Comparison of ENCODE assay signal across 8 cellular contexts in the genomic region with DNA sequence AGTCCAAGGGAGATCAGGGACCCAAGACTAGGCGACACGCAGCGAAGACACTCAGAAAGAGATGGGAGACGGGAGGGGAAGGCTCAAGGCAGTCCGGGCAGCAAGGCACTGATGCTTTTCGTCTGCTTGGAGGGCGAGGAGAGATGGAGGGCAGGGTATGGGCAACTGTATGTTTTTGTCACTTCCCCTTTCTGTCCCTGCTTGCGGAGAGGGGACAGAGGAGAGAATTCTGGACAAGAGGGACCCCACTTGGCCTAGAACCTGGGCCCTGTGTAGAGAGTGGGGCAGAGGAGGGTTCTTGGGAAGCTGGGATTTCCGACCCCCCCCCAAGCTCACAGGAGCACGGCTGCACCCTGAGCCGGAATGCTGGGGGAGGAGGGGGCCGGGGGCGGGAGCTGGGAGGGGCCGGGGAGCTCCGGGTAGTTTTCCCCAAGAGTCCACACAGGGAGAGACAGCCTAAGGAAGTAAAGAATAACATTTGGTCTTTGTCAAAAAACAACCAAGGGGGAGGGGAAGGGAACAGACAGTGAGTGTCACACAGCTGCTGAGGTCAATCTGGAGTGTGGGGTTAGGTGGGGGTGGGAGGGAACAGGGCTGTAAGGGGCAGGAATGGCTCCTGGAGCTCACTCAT. TPM values are rescaled to one million over a fixed set of nuclear protein-coding genes. Genes with fewer than 3 reads are reported as not detected.
DNase-seq lines count a peak whose midpoint lies in the region; ATAC-seq and TF ChIP-seq lines count a peak whose summit lies in the region.

No MANE protein-coding gene starts in this region.

- TF ChIP-seq CTCF in Caco-2 (IDR thresholded peaks at IDR 0.05; ENCODE audit: insufficient read depth in 1 of 2, low read depth in 1 of 2, low read length in 1 of 2, severe bottlenecking in 1 of 2, unreplicated experiment in 1 of 2) (no peak), coronary artery (IDR thresholded peaks at IDR 0.05) (no peak), omental fat pad (IDR thresholded peaks at IDR 0.05) (no peak)

- H3K27ac ChIP-seq in coronary artery = peak overlapping the region in 1 of 2 donors; percentile 98

- BruUV-seq in Caco-2 (replicated peaks; lab: Mats Ljungman, UMichigan) = no TSS peak

- intact Hi-C loops in Caco-2 (cut with micrococcal nuclease; ENCODE audit: unreplicated experiment) = no loop called here

- peak overlapping the region; percentile 93 for H3K27ac Mint-ChIP-seq in Caco-2 (ENCODE audit: unreplicated experiment)
- H3K27ac Mint-ChIP-seq in natural killer cell treated with Interleukin-12 subunit alpha and Interleukin-12 subunit beta and Interleukin-15 and Interleukin-18, amount 100 ng/mL, for 72 hours = peak overlapping the region; percentile 96 to 97

- H3K4me1 ChIP-seq in Caco-2 = peaks cover 13% of the 10 kb centered on the region

- H3K4me3 Mint-ChIP-seq in Caco-2 (ENCODE audit: unreplicated experiment) = peak overlapping the region; percentile 86
- peak overlapping the region; percentile 98 for H3K4me3 Mint-ChIP-seq in natural killer cell treated with Interleukin-12 subunit alpha and Interleukin-12 subunit beta and Interleukin-15 and Interleukin-18, amount 100 ng/mL, for 72 hours

- H3K9me3 ChIP-seq in Caco-2 = no peaks in the 10 kb centered on the region

- H3K36me3 Mint-ChIP-seq in Caco-2 (ENCODE audit: insufficient read depth, unreplicated experiment) = peaks cover 25% of the 10 kb centered on the region
- H3K36me3 Mint-ChIP-seq in natural killer cell treated with Interleukin-12 subunit alpha and Interleukin-12 subunit beta and Interleukin-15 and Interleukin-18, amount 100 ng/mL, for 72 hours = no peaks in the 10 kb centered on the region

- no peaks in the 10 kb centered on the region for H3K9me3 Mint-ChIP-seq in Caco-2 (ENCODE audit: unreplicated experiment)
- no peaks in the 10 kb centered on the region for H3K9me3 Mint-ChIP-seq in natural killer cell treated with Interleukin-12 subunit alpha and Interleukin-12 subunit beta and Interleukin-15 and Interleukin-18, amount 100 ng/mL, for 72 hours

- CTCF ChIA-PET in Caco-2 (lab: Charles Lee) = interaction anchor here (0.6 to 3.5 kb wide), 10 partner anchors 10 to 141 kb away, joined by 3 to 16 read pairs (median 6); a partner anchor contains a TSS

- DNase-seq in Caco-2 = no peak
- DNase-seq in NOMO-1 (lab: John Stamatoyannopoulos, UW; ENCODE audit: unreplicated experiment in 2 of 2) = peak; percentile 53 to 97
- DNase-seq in coronary artery (ENCODE audit: low spot score) = no peak
- no peak for DNase-seq in natural killer cell treated with Interleukin-12 subunit alpha and Interleukin-12 subunit beta and Interleukin-15 and Interleukin-18, amount 100 ng/mL, for 72 hours (ENCODE audit: low spot score)
- no peak for DNase-seq in activated CD4-positive, CD25-positive, alpha-beta regulatory T cell (lab: John Stamatoyannopoulos, UW)
- no peak for DNase-seq in omental fat pad (ENCODE audit: low spot score)

- peaks cover 9% of the 10 kb centered on the region for H3K4me1 Mint-ChIP-seq in Caco-2 (ENCODE audit: low read depth, unreplicated experiment)
- peaks cover 25 to 29% of the 10 kb centered on the region in 2 donors for H3K4me1 Mint-ChIP-seq in natural killer cell treated with Interleukin-12 subunit alpha and Interleukin-12 subunit beta and Interleukin-15 and Interleukin-18, amount 100 ng/mL, for 72 hours (ENCODE audit: low read depth in 2 of 2)

- H3K36me3 ChIP-seq in Caco-2 (ENCODE audit: control insufficient read depth, insufficient read depth, low read length) = peaks cover 17% of the 10 kb centered on the region

- no peak for ATAC-seq in natural killer cell treated with Interleukin-12 subunit alpha and Interleukin-12 subunit beta and Interleukin-15 and Interleukin-18, amount 100 ng/mL, for 72 hours
- ATAC-seq in HG03457 (IDR thresholded peaks at IDR 0.05; ENCODE audit: unreplicated experiment) = no peak
- ATAC-seq in omental fat pad (ENCODE audit: low FRiP score) = no peak
- ATAC-seq in HG03520 (IDR thresholded peaks at IDR 0.05; ENCODE audit: unreplicated experiment) = no peak

- H3K27me3 Mint-ChIP-seq in Caco-2 (ENCODE audit: insufficient read depth, unreplicated experiment) = no peaks in the 10 kb centered on the region
- peaks cover 0 to 1% of the 10 kb centered on the region in 2 donors for H3K27me3 Mint-ChIP-seq in natural killer cell treated with Interleukin-12 subunit alpha and Interleukin-12 subunit beta and Interleukin-15 and Interleukin-18, amount 100 ng/mL, for 72 hours

- no peaks in the 10 kb centered on the region for H3K27me3 ChIP-seq in Caco-2 (replicated peaks; ENCODE audit: control insufficient read depth, insufficient read depth, low read length)

- POLR2A ChIA-PET in Caco-2 (lab: Charles Lee) = interaction anchor here (0.5 to 3.6 kb wide), 8 partner anchors 13 to 268 kb away, joined by 3 to 60 read pairs (median 17); a partner anchor contains a TSS

- peak overlapping the region; percentile 74 for H3K4me3 ChIP-seq in Caco-2 (ENCODE audit: low read depth, low read length)
- H3K4me3 ChIP-seq in coronary artery = peak overlapping the region; percentile 98

RNA-seq across cellular contexts. Expression of a gene that starts 1.8 kb away (rescaled TPM):
- total RNA-seq in Caco-2 (2022) (69.5 and 71.4 TPM in 2 replicates), omental fat pad (100 to 1,000 TPM in 1 of 4 donors, 10 to 100 TPM in 3; 51.8 to 108 (median 55.7) TPM)
- 100 to 1,000 TPM; 125 to 150 TPM for total RNA-seq in natural killer cell treated with Interleukin-12 subunit alpha and Interleukin-12 subunit beta and Interleukin-15 and Interleukin-18, amount 100 ng/mL, for 72 hours

RNA-seq across cellular contexts. Expression of a gene that starts 2.0 kb away (rescaled TPM):
- total RNA-seq in Caco-2 (2022) = 1.4 and 1.5 TPM in 2 replicates
- under 1 TPM in 1 of 2 donors, not detected in 1; 0.21 TPM for total RNA-seq in natural killer cell treated with Interleukin-12 subunit alpha and Interleukin-12 subunit beta and Interleukin-15 and Interleukin-18, amount 100 ng/mL, for 72 hours
- total RNA-seq in omental fat pad = under 1 TPM in 1 of 4 donors, not detected in 3; 0.36 TPM

RNA-seq across cellular contexts. Expression of a gene that starts 10.5 kb away (rescaled TPM):
- total RNA-seq in Caco-2 (2022) (1.9 and 2.0 TPM in 2 replicates), omental fat pad (1 to 10 TPM in 3 of 4 donors, not detected in 1; 1.1 to 4.7 (median 1.7) TPM)
- 10 to 100 TPM; 10.1 to 25.2 TPM for total RNA-seq in natural killer cell treated with Interleukin-12 subunit alpha and Interleukin-12 subunit beta and Interleukin-15 and Interleukin-18, amount 100 ng/mL, for 72 hours

RNA-seq across cellular contexts. Expression of a gene that starts 18.0 kb away (rescaled TPM):
- total RNA-seq in Caco-2 (2022) = 10.4 and 12.9 TPM in 2 replicates
- total RNA-seq in natural killer cell treated with Interleukin-12 subunit alpha and Interleukin-12 subunit beta and Interleukin-15 and Interleukin-18, amount 100 ng/mL, for 72 hours = 1 to 10 TPM; 5.4 to 5.6 TPM
- total RNA-seq in omental fat pad = 10 to 100 TPM; 20.6 to 87.2 (median 40.5) TPM

RNA-seq across cellular contexts. Expression of a gene that starts 28.2 kb away (rescaled TPM):
- 24.6 and 24.7 TPM in 2 replicates for total RNA-seq in Caco-2 (2022)
- total RNA-seq in natural killer cell treated with Interleukin-12 subunit alpha and Interleukin-12 subunit beta and Interleukin-15 and Interleukin-18, amount 100 ng/mL, for 72 hours = 10 to 100 TPM; 17.6 to 19.2 TPM
- total RNA-seq in omental fat pad = 1 to 10 TPM; 5.4 to 8.9 (median 7.2) TPM

Comparison
In these comparisons a context has a peak if more than half of its experiments do, and no peak if none do; other contexts are left out.
1. DNase-seq: peak in NOMO-1 (2 of 2); none in Caco-2 (0 of 2), coronary artery (single experiment), natural killer cell treated with Interleukin-12 subunit alpha and Interleukin-12 subunit beta and Interleukin-15 and Interleukin-18, amount 100 ng/mL, for 72 hours (single experiment), activated CD4-positive, CD25-positive, alpha-beta regulatory T cell (0 of 4) and omental fat pad (single experiment).